Comparison of ENCODE assay signal across 35 cellular contexts in the genomic region with DNA sequence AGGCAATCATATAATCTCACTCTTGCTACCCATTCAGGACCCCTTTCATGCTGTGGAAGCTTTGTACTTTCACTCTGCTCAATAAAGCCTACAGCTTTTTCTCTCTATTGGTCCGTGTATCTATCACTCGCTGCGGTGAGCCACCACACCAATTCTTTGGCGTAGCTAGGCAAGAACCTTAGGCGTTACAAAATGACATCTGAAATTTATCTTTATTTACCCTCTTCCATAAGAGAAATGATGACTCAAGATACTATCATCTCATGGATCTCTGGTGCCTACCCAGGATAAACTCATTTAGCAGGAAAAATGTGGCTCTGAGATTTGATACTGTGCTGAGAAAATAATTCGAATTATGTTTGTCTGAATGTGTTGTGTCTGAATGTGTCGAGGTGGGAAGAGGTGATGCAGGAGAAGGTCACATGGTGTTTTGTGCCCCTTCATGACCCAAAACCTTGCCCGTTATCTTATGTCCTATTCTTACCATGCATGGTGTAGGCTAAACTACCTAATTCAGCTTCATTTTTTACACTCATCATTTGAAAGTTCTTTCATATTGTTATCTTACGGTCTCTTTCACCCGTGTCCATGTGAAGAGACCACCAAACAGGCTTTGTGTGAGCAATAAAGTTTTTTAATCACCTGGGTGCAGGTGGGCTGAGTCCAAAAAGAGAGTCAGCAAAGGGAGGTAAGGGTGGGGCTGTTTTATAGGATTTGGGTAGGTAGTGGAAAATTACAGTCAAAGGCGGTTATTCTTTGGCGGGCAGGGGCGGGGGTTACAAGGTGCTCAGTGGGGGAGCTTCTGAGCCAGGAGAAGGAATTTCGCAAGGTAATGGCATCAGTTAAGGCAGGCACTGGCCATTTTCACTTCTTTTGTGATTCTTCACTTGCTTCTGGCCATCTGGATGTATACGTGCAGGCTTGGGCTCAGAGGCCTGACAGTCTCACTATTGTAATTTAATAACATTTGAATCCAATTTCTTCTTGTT. TPM values are rescaled to one million over a fixed set of nuclear protein-coding genes. Genes with fewer than 3 reads are reported as not detected.
DNase-seq lines count a peak whose midpoint lies in the region; FAIRE-seq and TF ChIP-seq lines count a peak whose summit lies in the region.
"Had no signal": no experiment of that assay in that cellular context is flagged by ENCODE, and none has a peak within 500 bp of the region (broad histone marks: within the 10 kb centered on the region; RNA-seq: fewer than 3 reads in every experiment).

No MANE protein-coding gene starts in this region.

- DNase-seq in ELR (ENCODE audit: low read depth) = peak; percentile 66
- peak; percentile 28 for DNase-seq in M059J (ENCODE audit: low read depth)
- peak; percentile 18 for DNase-seq in bronchial epithelial cell (ENCODE audit: low read depth)
- no peak for DNase-seq in spleen
- DNase-seq in globus pallidus (ENCODE audit: low spot score) = no peak
- no peak for DNase-seq in dedifferentiated amniotic fluid mesenchymal stem cell (ENCODE audit: extremely low spot score)
- DNase-seq in anterior cingulate cortex (lab: John Stamatoyannopoulos, UW) = no peak
- DNase-seq: activated CD4-positive, alpha-beta T cell treated with anti-CD3 and anti-CD28 coated beads for 48 hours; activated CD8-positive, alpha-beta memory T cell treated with anti-CD3 and anti-CD28 coated beads for 24 hours; activated T-cell treated with anti-CD3 and anti-CD28 coated beads for 4 hours; BE2C; CD8-positive, alpha-beta T cell; DMS 273 treated with DMSO at 0.1 percent for 48 hours; effector memory CD4-positive, alpha-beta T cell; head of caudate nucleus; left ventricle myocardium superior; naive thymus-derived CD4-positive, alpha-beta T cell; NCI-H1417 treated with DMSO at 0.1 percent for 48 hours; NCI-H2081; NCI-H526; nucleus accumbens; psoas muscle; SHP77 treated with DMSO at 0.1 percent for 48 hours; stimulated activated CD4-positive, alpha-beta T cell treated with anti-CD3 and anti-CD28 coated beads, Interleukin-4, amount 100 ng/mL, for 24 hours; T-helper 9 cell; thyroid gland had no signal

- H3K27ac ChIP-seq in mesodermal cell (ENCODE audit: low read depth, low read length, severe bottlenecking) (peak overlapping the region; percentile 47), spleen (no peak overlapping the region)
- H3K27ac ChIP-seq: ascending aorta, cardiac muscle cell, psoas muscle, thyroid gland, VCaP had no signal

- H3K9me3 ChIP-seq in mesodermal cell (ENCODE audit: control insufficient read depth, low read length) (no peaks in the 10 kb centered on the region), spleen (no peaks in the 10 kb centered on the region)
- H3K9me3 ChIP-seq: ascending aorta, BE2C, psoas muscle, thyroid gland had no signal

- H3K4me1 ChIP-seq in mesodermal cell (ENCODE audit: control insufficient read depth, insufficient read depth, low read length, poor library complexity, severe bottlenecking) (peaks cover 17% of the 10 kb centered on the region), spleen (no peaks in the 10 kb centered on the region)
- H3K4me1 ChIP-seq: ascending aorta, BE2C, psoas muscle, thyroid gland had no signal

- FAIRE-seq in bronchial epithelial cell (lab: Jason Lieb, UNC) = no peak
- FAIRE-seq: colon, keratinocyte had no signal

- H3K4me3 ChIP-seq in bronchial epithelial cell (ENCODE audit: low read depth, low read length) (no peak overlapping the region), mesodermal cell (ENCODE audit: extremely low read depth, insufficient read depth, low read length, poor library complexity, severe bottlenecking) (no peak overlapping the region), spleen (no peak overlapping the region)
- H3K4me3 ChIP-seq: ascending aorta, cardiac muscle cell, psoas muscle, thyroid gland had no signal

- TF ChIP-seq POLR2A in spleen (IDR thresholded peaks at IDR 0.05) = no peak

- H3K27me3 ChIP-seq in bronchial epithelial cell (ENCODE audit: control insufficient read depth, insufficient read depth, low read length) (no peaks in the 10 kb centered on the region), spleen (replicated peaks in 1 of 7) (no peaks in the 10 kb centered on the region)
- H3K27me3 ChIP-seq: ascending aorta, BE2C, cardiac muscle cell, thyroid gland had no signal

- 89 to 99% methylated on average over 10 to 12 of the region's 15 CpGs for WGBS in mesodermal cell (ENCODE audit: insufficient coverage in 2 of 2), 2 experiments
- 88 to 92% (median 92%) methylated on average over 15 of the region's 15 CpGs for WGBS in spleen, 5 donors

- TF ChIP-seq CTCF in bronchial epithelial cell (IDR thresholded peaks at IDR 0.05; ENCODE audit: insufficient read depth, low read length, severe bottlenecking) (no peak), spleen (IDR thresholded peaks at IDR 0.05 in 8 of 11, conservative IDR thresholded peaks at IDR 0.05 in 3 of 11) (no peak)

- H3K36me3 ChIP-seq in bronchial epithelial cell (ENCODE audit: control insufficient read depth, insufficient read depth, low read length) (no peaks in the 10 kb centered on the region), mesodermal cell (ENCODE audit: control insufficient read depth, insufficient read depth, low read length) (no peaks in the 10 kb centered on the region), spleen (no peaks in the 10 kb centered on the region)
- H3K36me3 ChIP-seq: ascending aorta, BE2C, cardiac muscle cell, thyroid gland had no signal

- intact Hi-C loops in spleen (cut with DNase I; ENCODE audit: low total_unique reads) = no loop called here

RNA-seq across cellular contexts. Expression of gene GIMD1, which starts 41.6 kb away (rescaled TPM):
- total RNA-seq in M059J (2014; rRNA removed; shearing (Covaris generic)) = not detected in 2 replicates
- not detected in 2 replicates for total RNA-seq in bronchial epithelial cell
- polyA plus RNA-seq in mesodermal cell (2013, experiment 1 of 2) = not detected
- polyA plus RNA-seq in mesodermal cell (2013, experiment 2 of 2) = not detected
- total RNA-seq in spleen = not detected
- polyA plus RNA-seq in spleen = not detected
- total RNA-seq: ascending aorta; cardiac muscle cell; CD8-positive, alpha-beta T cell; G401; left ventricle myocardium superior; naive thymus-derived CD4-positive, alpha-beta T cell; psoas muscle; sciatic nerve; thyroid gland had no signal
- polyA plus RNA-seq: cardiac muscle cell; esophagus; keratinocyte; naive thymus-derived CD4-positive, alpha-beta T cell had no signal

Comparison
In these comparisons a context has a peak if more than half of its experiments do, and no peak if none do; other contexts are left out.
1. DNase-seq: peak in ELR (single experiment), M059J (single experiment) and bronchial epithelial cell (single experiment); none in spleen (single experiment), globus pallidus (single experiment), dedifferentiated amniotic fluid mesenchymal stem cell (single experiment) and anterior cingulate cortex (0 of 58).